In genomic region chr10:96271017-96271815, GRCh38 we compare ENCODE assay signal across 8 cellular contexts. TPM values are rescaled to one million over a fixed set of nuclear protein-coding genes. Genes with fewer than 3 reads are reported as not detected.
DNase-seq lines count a peak whose midpoint lies in the region; ATAC-seq and TF ChIP-seq lines count a peak whose summit lies in the region.

TSS of gene BLNK (minus strand) at chr10:96271569. CDS start at chr10:96271398, 171 bp downstream.

- H4K8ac ChIP-seq in neuronal stem cell (ENCODE audit: low read depth, low read length) = no peak within 1 kb of the TSS

- peaks cover 58% of the 10 kb centered on the region for H3K4me1 Mint-ChIP-seq in dendritic cell treated with granulocyte-macrophage colony-stimulating factor and Interleukin-4, amounts not matched to agents 40 ng/mL and 50 ng/mL, for 4 days (ENCODE audit: low read depth)

- H2BK15ac ChIP-seq in neuronal stem cell (ENCODE audit: low read length) = no peak within 1 kb of the TSS

- no peak within 1 kb of the TSS for H2AK5ac ChIP-seq in neuronal stem cell (ENCODE audit: low read depth, low read length)

- H3K9me2 ChIP-seq in SK-N-SH = no peaks in the 10 kb centered on the region

- no peak within 1 kb of the TSS for H3K4ac ChIP-seq in neuronal stem cell (ENCODE audit: low read length)

- no peaks in the 10 kb centered on the region for H3K79me1 ChIP-seq in neuronal stem cell (ENCODE audit: low read depth, low read length)

- TF ChIP-seq RAD21 in SK-N-SH (IDR thresholded peaks at IDR 0.05; ENCODE audit: low read length) = no peak

- no peak within 1 kb of the TSS for H3K14ac ChIP-seq in neuronal stem cell (ENCODE audit: low read length)

- TF ChIP-seq EP300 in SK-N-SH (IDR thresholded peaks at IDR 0.05; ENCODE audit: borderline replicate concordance in 1 of 2, low read depth in 1 of 2, low read length in 1 of 2) = no peak

- DNase-seq in GM06990 (ENCODE audit: extremely low read depth, insufficient read length) (peak; percentile 62), HL-60 (ENCODE audit: low read depth in 1 of 2, low spot score in 1 of 2) (peak; percentile 30 to 36), neuronal stem cell (ENCODE audit: low spot score) (no peak), ACHN (no peak), NCI-H69 (lab: John Stamatoyannopoulos, UW) (no peak), SK-N-SH (no peak)

- H3K23ac ChIP-seq in neuronal stem cell (ENCODE audit: low read depth, low read length, poor library complexity) = no peak within 1 kb of the TSS

- no peaks in the 10 kb centered on the region for H3K27me3 Mint-ChIP-seq in dendritic cell treated with granulocyte-macrophage colony-stimulating factor and Interleukin-4, amounts not matched to agents 40 ng/mL and 50 ng/mL, for 4 days

- H3K4me3 ChIP-seq in GM06990 (replicated peaks; ENCODE audit: low read depth, low read length) = peak within 1 kb of the TSS; percentile 65
- no peak within 1 kb of the TSS for H3K4me3 ChIP-seq in HL-60 (replicated peaks; ENCODE audit: insufficient read depth, low read length)
- no peak within 1 kb of the TSS for H3K4me3 ChIP-seq in neuronal stem cell (ENCODE audit: low read length in 2 of 2)
- H3K4me3 ChIP-seq in SK-N-SH (ENCODE audit: low read depth in 2 of 2, low read length in 1 of 2) = no peak within 1 kb of the TSS; a peak in 1 of 4 replicates

- H2BK12ac ChIP-seq in neuronal stem cell (ENCODE audit: low read length) = no peak within 1 kb of the TSS

- peak within 1 kb of the TSS; percentile 93 for H3K27ac Mint-ChIP-seq in dendritic cell treated with granulocyte-macrophage colony-stimulating factor and Interleukin-4, amounts not matched to agents 40 ng/mL and 50 ng/mL, for 4 days

- peak within 1 kb of the TSS; percentile 88 for H4K91ac ChIP-seq in neuronal stem cell (ENCODE audit: low read depth, low read length, poor library complexity)

- CTCF ChIA-PET in SK-N-SH (lab: Yijun Ruan, JAX) = interaction anchor here (0.7 to 4.2 kb wide), 5 partner anchors 21 to 260 kb away, joined by 3 to 18 read pairs (median 3); no protein-coding TSS in a partner anchor

- H3K9ac ChIP-seq in neuronal stem cell (ENCODE audit: low read depth, low read length, poor library complexity) (no peak within 1 kb of the TSS), SK-N-SH (no peak within 1 kb of the TSS)

- POLR2A ChIA-PET in SK-N-SH (lab: Yijun Ruan, JAX) = no interaction called here

- peak within 1 kb of the TSS; percentile 78 for H3K4me3 Mint-ChIP-seq in dendritic cell treated with granulocyte-macrophage colony-stimulating factor and Interleukin-4, amounts not matched to agents 40 ng/mL and 50 ng/mL, for 4 days

- no peaks in the 10 kb centered on the region for H4K20me1 ChIP-seq in SK-N-SH (ENCODE audit: insufficient read depth)

- H3K36me3 Mint-ChIP-seq in dendritic cell treated with granulocyte-macrophage colony-stimulating factor and Interleukin-4, amounts not matched to agents 40 ng/mL and 50 ng/mL, for 4 days (ENCODE audit: low read depth) = peaks cover 35% of the 10 kb centered on the region

- H2AFZ ChIP-seq in neuronal stem cell (ENCODE audit: low read length) (no peak within 1 kb of the TSS), SK-N-SH (ENCODE audit: low read depth) (no peak within 1 kb of the TSS)

- no peaks in the 10 kb centered on the region for H3K9me3 ChIP-seq in neuronal stem cell (replicated peaks in 1 of 2; ENCODE audit: control insufficient read depth in 2 of 2, insufficient read depth in 1 of 2, low read depth in 1 of 2, low read length in 2 of 2)
- no peaks in the 10 kb centered on the region for H3K9me3 ChIP-seq in SK-N-SH

- no peak for TF ChIP-seq CTCF in GM06990 (IDR thresholded peaks at IDR 0.05; ENCODE audit: insufficient read depth, low read length, poor library complexity, severe bottlenecking)
- TF ChIP-seq CTCF in HL-60 (IDR thresholded peaks at IDR 0.05; ENCODE audit: insufficient read depth, low read length) = no peak
- no peak for TF ChIP-seq CTCF in SK-N-SH (IDR thresholded peaks at IDR 0.05)

- no peak within 1 kb of the TSS for H3K18ac ChIP-seq in neuronal stem cell (ENCODE audit: low read length)

- H3K4me1 ChIP-seq in neuronal stem cell (ENCODE audit: control insufficient read depth in 2 of 2, insufficient read depth in 1 of 2, low read depth in 1 of 2, low read length in 2 of 2) (no peaks in the 10 kb centered on the region), SK-N-SH (ENCODE audit: control insufficient read depth in 1 of 2, insufficient read depth in 2 of 2, low read depth in 1 of 2, low read length in 1 of 2) (no peaks in the 10 kb centered on the region)

- H2BK5ac ChIP-seq in neuronal stem cell (ENCODE audit: low read length) = no peak within 1 kb of the TSS

- intact Hi-C loops in dendritic cell treated with granulocyte-macrophage colony-stimulating factor and Interleukin-4, amounts not matched to agents 40 ng/mL and 50 ng/mL, for 4 days (cut with micrococcal nuclease) = loop anchor here (5.0 kb wide), 1 partner anchor 34 kb away; no protein-coding TSS in a partner anchor

- ATAC-seq in GM21423 (IDR thresholded peaks at IDR 0.05; ENCODE audit: unreplicated experiment) = peak; percentile 68

- H2BK120ac ChIP-seq in neuronal stem cell (ENCODE audit: low read depth, low read length) = no peak within 1 kb of the TSS

- in situ Hi-C loops in ACHN (cut with HindIII; ENCODE audit: low pct_ligation_motif_present, low pct_unique_long_range_greater_than_20kb, low sequenced_read_pairs) = no loop called here

- peaks cover 6% of the 10 kb centered on the region for H3K36me3 ChIP-seq in GM06990 (ENCODE audit: control insufficient read depth, insufficient read depth, low read length)
- no peaks in the 10 kb centered on the region for H3K36me3 ChIP-seq in neuronal stem cell (replicated peaks in 1 of 2; ENCODE audit: control insufficient read depth in 2 of 2, insufficient read depth in 2 of 2, low read length in 2 of 2)
- no peaks in the 10 kb centered on the region for H3K36me3 ChIP-seq in SK-N-SH (replicated peaks in 1 of 2; ENCODE audit: control insufficient read depth in 1 of 2, insufficient read depth in 2 of 2, low read length in 1 of 2)

- H3K27ac ChIP-seq in HL-60 (replicated peaks) (no peak within 1 kb of the TSS), neuronal stem cell (replicated peaks; ENCODE audit: low read length) (no peak within 1 kb of the TSS), SK-N-SH (ENCODE audit: low read depth in 2 of 2, low read length in 1 of 2) (no peak within 1 kb of the TSS)

- WGBS in neuronal stem cell (ENCODE audit: extremely low coverage in 2 of 2, insufficient read length in 2 of 2, insufficient replicate concordance in 1 of 2), 2 donors = no CpG with 5 or more reads among the region's 6 CpGs
- 39% methylated on average over 4 of the region's 6 CpGs for WGBS in SK-N-SH (ENCODE audit: low lambda C conversion rate)

- H3K4me2 ChIP-seq in neuronal stem cell (ENCODE audit: insufficient read depth, low read length, poor library complexity, severe bottlenecking) = no peak within 1 kb of the TSS
- no peak within 1 kb of the TSS for H3K4me2 ChIP-seq in SK-N-SH

- no peaks in the 10 kb centered on the region for H3K79me2 ChIP-seq in SK-N-SH (ENCODE audit: insufficient read depth)

- no peaks in the 10 kb centered on the region for H3F3A ChIP-seq in SK-N-SH (replicated peaks; ENCODE audit: insufficient read depth)

- H3K27me3 ChIP-seq in GM06990 (replicated peaks; ENCODE audit: control insufficient read depth, insufficient read depth, low read length) = no peaks in the 10 kb centered on the region
- H3K27me3 ChIP-seq in HL-60 (ENCODE audit: insufficient read depth, poor library complexity, severe bottlenecking) = no peaks in the 10 kb centered on the region
- no peaks in the 10 kb centered on the region for H3K27me3 ChIP-seq in neuronal stem cell (ENCODE audit: control insufficient read depth in 3 of 3, insufficient read depth in 3 of 3, low read depth in 1 of 3, low read length in 3 of 3)
- peaks cover 5% of the 10 kb centered on the region; the same call in 1 of the 2 replicates for H3K27me3 ChIP-seq in SK-N-SH (ENCODE audit: insufficient read depth)

- H3K9me3 Mint-ChIP-seq in dendritic cell treated with granulocyte-macrophage colony-stimulating factor and Interleukin-4, amounts not matched to agents 40 ng/mL and 50 ng/mL, for 4 days = no peaks in the 10 kb centered on the region

TF ChIP-seq in SK-N-SH, 30 proteins besides CTCF, POLR2A, EP300 and RAD21:
- TF ChIP-seq RXRA (IDR thresholded peaks at IDR 0.05; ENCODE audit: borderline replicate concordance, low read depth) = no peak
- no peak for TF ChIP-seq RFX5 (IDR thresholded peaks at IDR 0.05; ENCODE audit: low read length)
- no peak for TF ChIP-seq FOXM1 (IDR thresholded peaks at IDR 0.05; ENCODE audit: low read depth)
- TF ChIP-seq NRF1 (IDR thresholded peaks at IDR 0.05; ENCODE audit: low read depth, low read length) = no peak
- no peak for TF ChIP-seq GABPA (IDR thresholded peaks at IDR 0.05; ENCODE audit: low read depth)
- no peak for TF ChIP-seq SMC3 (IDR thresholded peaks at IDR 0.05; ENCODE audit: low read depth, low read length)
- TF ChIP-seq USF2 (IDR thresholded peaks at IDR 0.05; ENCODE audit: borderline replicate concordance, low read depth, low read length) = no peak

RNA-seq across cellular contexts. Expression of gene BLNK, which starts in this region (rescaled TPM):
- polyA plus RNA-seq in neuronal stem cell (2013, experiment 1 of 2) = not detected
- not detected for polyA plus RNA-seq in neuronal stem cell (2013, experiment 2 of 2)
- polyA plus RNA-seq in SK-N-SH (2012; rRNA removed) = not detected in 2 replicates
- not detected in 2 replicates for polyA plus RNA-seq in SK-N-SH (2012; cell fraction: cytosol; rRNA removed)
- polyA plus RNA-seq in SK-N-SH (2012; cell fraction: nucleus; rRNA removed) = not detected in 2 replicates

Comparison
In these comparisons a context has a peak if more than half of its experiments do, and no peak if none do; other contexts are left out.
1. DNase-seq: peak in GM06990 (single experiment) and HL-60 (2 of 2); none in neuronal stem cell (single experiment), ACHN (single experiment), NCI-H69 (single experiment) and SK-N-SH (single experiment).